ENCODE assay signal across 18 cellular contexts in genomic region chr4:53583513-53583912, GRCh38. TPM values are rescaled to one million over a fixed set of nuclear protein-coding genes. Genes with fewer than 3 reads are reported as not detected.
"Had no signal": no experiment of that assay in that cellular context is flagged by ENCODE, and none has a peak within 500 bp of the region (broad histone marks: within the 10 kb centered on the region; RNA-seq: fewer than 3 reads in every experiment).

No MANE protein-coding gene starts in this region.

- H3K27ac ChIP-seq: gastrocnemius medialis, heart right ventricle, neutrophil, right atrium auricular region, suprapubic skin had no signal

- H3K4me1 Mint-ChIP-seq: naive thymus-derived CD4-positive, alpha-beta T cell had no signal

- H3K36me3 Mint-ChIP-seq: naive thymus-derived CD4-positive, alpha-beta T cell had no signal

- H3K36me3 ChIP-seq: gastrocnemius medialis, heart right ventricle, neutrophil, right atrium auricular region, suprapubic skin, tibial nerve had no signal

- H3K27ac Mint-ChIP-seq: dendritic cell treated with granulocyte-macrophage colony-stimulating factor and Interleukin-4, amounts not matched to agents 40 ng/mL and 50 ng/mL, for 4 days; effector memory CD8-positive, alpha-beta T cell; naive thymus-derived CD4-positive, alpha-beta T cell had no signal

- H3K4me3 ChIP-seq: gastrocnemius medialis, heart right ventricle, right atrium auricular region, suprapubic skin, tibial nerve had no signal

- ATAC-seq: effector memory CD8-positive, alpha-beta T cell; gastrocnemius medialis; heart right ventricle; naive thymus-derived CD4-positive, alpha-beta T cell had no signal

- H3K4me3 Mint-ChIP-seq: dendritic cell treated with granulocyte-macrophage colony-stimulating factor and Interleukin-4, amounts not matched to agents 40 ng/mL and 50 ng/mL, for 4 days; effector memory CD8-positive, alpha-beta T cell; naive thymus-derived CD4-positive, alpha-beta T cell had no signal

- DNase-seq: cerebellar nuclear complex; effector memory CD8-positive, alpha-beta T cell; erythroblast; gastrocnemius medialis; heart right ventricle; hypothalamus; kidney glomerular epithelial cell; mesendoderm; naive thymus-derived CD4-positive, alpha-beta T cell; small intestine; stimulated activated CD4-positive, alpha-beta T cell treated with anti-CD3 and anti-CD28 coated beads, Interleukin-12 subunit alpha, Interleukin-12 subunit beta, amount 100 ng/mL, for 4 hours; stimulated activated naive CD4-positive, alpha-beta T cell treated with Interleukin-2 at 50 U/mL for 16 hours had no signal

- H3K27me3 ChIP-seq: gastrocnemius medialis, heart right ventricle, neutrophil, right atrium auricular region, suprapubic skin, tibial nerve had no signal

- H3K27me3 Mint-ChIP-seq: dendritic cell treated with granulocyte-macrophage colony-stimulating factor and Interleukin-4, amounts not matched to agents 40 ng/mL and 50 ng/mL, for 4 days had no signal

- H3K9me3 Mint-ChIP-seq: dendritic cell treated with granulocyte-macrophage colony-stimulating factor and Interleukin-4, amounts not matched to agents 40 ng/mL and 50 ng/mL, for 4 days had no signal

- H3K9me3 ChIP-seq: gastrocnemius medialis, heart right ventricle, neutrophil, right atrium auricular region, suprapubic skin, tibial nerve had no signal

RNA-seq across cellular contexts. Expression of gene LNX1, which starts 7.8 kb away (rescaled TPM):
- total RNA-seq: mononuclear cell; naive thymus-derived CD4-positive, alpha-beta T cell had no signal
